8 cellular contexts compared by ENCODE assay signal in the genomic region with DNA sequence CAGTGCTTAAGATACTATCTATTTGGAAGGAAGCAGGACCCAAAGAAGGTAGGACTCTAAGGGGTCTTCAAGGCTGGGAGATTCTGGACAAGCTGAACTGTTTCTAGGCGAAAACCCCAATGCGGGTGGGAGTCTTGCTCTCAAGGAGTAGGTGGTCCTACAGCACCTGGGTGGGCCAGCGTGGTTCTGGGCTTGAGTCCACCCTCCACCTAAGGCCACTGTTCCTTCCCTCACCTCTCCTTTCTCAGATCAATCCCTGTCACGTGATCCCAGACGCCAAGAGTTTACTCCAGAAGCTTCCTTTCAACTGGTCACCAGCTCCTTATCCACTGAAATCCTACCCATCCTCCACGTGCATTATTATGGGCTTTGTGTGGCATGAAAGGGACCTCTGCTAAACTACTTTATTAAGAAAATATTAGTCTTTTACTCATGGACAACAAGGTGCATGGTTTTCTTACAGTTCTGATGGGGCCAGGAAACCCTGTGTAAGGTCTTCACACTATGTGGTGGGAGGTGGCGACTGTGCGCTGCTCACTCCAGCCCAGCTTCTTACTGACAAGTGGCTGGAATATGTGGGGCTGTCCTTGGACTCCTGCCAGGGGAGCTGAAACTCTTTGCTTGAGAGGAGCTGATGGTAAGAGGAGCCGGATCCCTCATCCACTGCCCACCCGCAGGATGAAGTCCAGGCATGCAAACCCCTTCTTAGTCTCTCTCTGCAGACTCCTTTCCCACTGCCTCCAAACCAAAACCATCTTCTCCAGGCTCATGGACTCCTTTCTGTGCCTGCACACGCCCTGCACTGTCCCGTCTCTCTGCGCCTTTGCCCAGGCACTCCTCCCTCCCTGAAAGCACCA. TPM values are rescaled to one million over a fixed set of nuclear protein-coding genes. Genes with fewer than 3 reads are reported as not detected.
DNase-seq lines count a peak whose midpoint lies in the region; ATAC-seq and TF ChIP-seq lines count a peak whose summit lies in the region.

No MANE protein-coding gene starts in this region.

- ATAC-seq in activated B cell treated with CpG ODN at 0.5 μM for 24 hours (ENCODE audit: low read depth) = no peak
- no peak for ATAC-seq in GM19452 (IDR thresholded peaks at IDR 0.05; ENCODE audit: unreplicated experiment)
- ATAC-seq in HG03159 (IDR thresholded peaks at IDR 0.05; ENCODE audit: unreplicated experiment) = no peak
- no peak for ATAC-seq in GM21526 (IDR thresholded peaks at IDR 0.05; ENCODE audit: low FRiP score, unreplicated experiment)

- H3K4me1 ChIP-seq in BE2C (no peaks in the 10 kb centered on the region), ovary (ENCODE audit: insufficient read depth) (peaks cover 6% of the 10 kb centered on the region)

- intact Hi-C loops in activated B cell treated with CpG ODN at 0.5 μM for 24 hours (cut with micrococcal nuclease) (loop anchor here (2.0 to 5.0 kb wide), 6 partner anchors 101 to 799 kb away; partner anchors contain the start of genes CUL1, ZNF425, ZNF786 and ZNF862), ovary (cut with DNase I) (loop anchor here in 1 of 4 donors (5.0 kb wide), 1 partner anchor 341 kb away; the partner anchor contains the start of gene ZNF862)

- no peaks in the 10 kb centered on the region for H3K27me3 Mint-ChIP-seq in activated B cell treated with CpG ODN at 0.5 μM for 24 hours

- H3K36me3 ChIP-seq in BE2C (peaks cover 24% of the 10 kb centered on the region), ovary (no peaks in the 10 kb centered on the region)

- TF ChIP-seq CTCF in BE2C (IDR thresholded peaks at IDR 0.05; ENCODE audit: low read depth, low read length) = no peak
- no peak for TF ChIP-seq CTCF in activated B cell treated with CpG ODN at 0.5 μM for 24 hours (IDR thresholded peaks at IDR 0.05)
- TF ChIP-seq CTCF in ovary (IDR thresholded peaks at IDR 0.05) = no peak

- POLR2A ChIA-PET in activated B cell treated with CpG ODN at 0.5 μM for 24 hours (lab: Charles Lee) = interaction anchor here (0.7 to 0.9 kb wide), 2 partner anchors 68 to 234 kb away, joined by 3 read pairs; partner anchors contain the start of gene ZNF783

- peak overlapping the region; percentile 92 for H3K4me3 Mint-ChIP-seq in activated B cell treated with CpG ODN at 0.5 μM for 24 hours

- CTCF ChIA-PET in activated B cell treated with CpG ODN at 0.5 μM for 24 hours (lab: Charles Lee) = interaction anchor here (1.0 kb wide), 2 partner anchors 129 to 186 kb away, joined by 3 read pairs; no protein-coding TSS in a partner anchor

- TF ChIP-seq POLR2A in ovary (IDR thresholded peaks at IDR 0.05) = no peak

- no peak overlapping the region for H3K27ac Mint-ChIP-seq in activated B cell treated with CpG ODN at 0.5 μM for 24 hours

- no peak for TF ChIP-seq EP300 in ovary (IDR thresholded peaks at IDR 0.05)

- peaks cover 43% of the 10 kb centered on the region for H3K36me3 Mint-ChIP-seq in activated B cell treated with CpG ODN at 0.5 μM for 24 hours (ENCODE audit: low read depth)

- peak overlapping the region in 1 of 2 donors; percentile 94 for H3K27ac ChIP-seq in ovary

- H3K4me1 Mint-ChIP-seq in activated B cell treated with CpG ODN at 0.5 μM for 24 hours = peaks cover 24% of the 10 kb centered on the region

- H3K9me3 Mint-ChIP-seq in activated B cell treated with CpG ODN at 0.5 μM for 24 hours = no peaks in the 10 kb centered on the region

- peak overlapping the region; percentile 88 for H3K4me3 ChIP-seq in BE2C (ENCODE audit: low read depth, low read length)
- peak overlapping the region; percentile 59 for H3K4me3 ChIP-seq in ovary

- H3K27me3 ChIP-seq in BE2C = no peaks in the 10 kb centered on the region; the same call in 1 of the 2 replicates
- no peaks in the 10 kb centered on the region for H3K27me3 ChIP-seq in ovary

- DNase-seq in BE2C (peak; percentile 80), HT1080 (ENCODE audit: low read depth) (peak; percentile 51), activated B cell treated with CpG ODN at 0.5 μM for 24 hours (no peak), foreskin melanocyte (peak; percentile 45), ovary (peak; percentile 80 to 87 (median 84))

- 27 to 31% (median 30%) methylated on average over 12 to 13 of the region's 13 CpGs for WGBS in ovary, 3 donors

- H3K9me3 ChIP-seq in BE2C = no peaks in the 10 kb centered on the region
- no peaks in the 10 kb centered on the region for H3K9me3 ChIP-seq in ovary

RNA-seq across cellular contexts. Expression of gene ZNF746, which starts 1.6 kb away (rescaled TPM):
- 22.7 TPM for polyA plus RNA-seq in BE2C (2012; ENCODE audit: insufficient read depth, insufficient read length, low read depth)
- total RNA-seq in HT1080 (2014; rRNA removed; shearing (Covaris generic)) = 18.6 and 19.7 TPM in 2 replicates
- 9.2 and 10.1 TPM in 2 replicates for polyA plus RNA-seq in HT1080 (2015; cell fraction: cytosol; rRNA removed)
- 14.6 and 15.0 TPM in 2 replicates for polyA plus RNA-seq in HT1080 (2015; cell fraction: nucleus; rRNA removed)
- total RNA-seq in activated B cell treated with CpG ODN at 0.5 μM for 24 hours (21.0 and 28.4 TPM in 2 replicates), ovary (10 to 100 TPM; 13.1 to 19.3 (median 17.4) TPM)
- 1 to 10 TPM; 5.9 to 9.2 TPM for polyA plus RNA-seq in ovary

RNA-seq across cellular contexts. Expression of gene ZNF777, which starts 35.2 kb away (rescaled TPM):
- 34.3 TPM for polyA plus RNA-seq in BE2C (2012; ENCODE audit: insufficient read depth, insufficient read length, low read depth)
- total RNA-seq in HT1080 (2014; rRNA removed; shearing (Covaris generic)) = 12.3 and 13.7 TPM in 2 replicates
- polyA plus RNA-seq in HT1080 (2015; cell fraction: cytosol; rRNA removed) = 12.6 and 14.3 TPM in 2 replicates
- polyA plus RNA-seq in HT1080 (2015; cell fraction: nucleus; rRNA removed) = 11.3 and 11.9 TPM in 2 replicates
- total RNA-seq in activated B cell treated with CpG ODN at 0.5 μM for 24 hours (14.0 and 16.2 TPM in 2 replicates), ovary (10 to 100 TPM in 5 of 7 donors, 1 to 10 TPM in 2; 5.6 to 20.4 (median 15.8) TPM)
- 10 to 100 TPM in 1 of 2 donors, 1 to 10 TPM in 1; 3.8 to 13.7 TPM for polyA plus RNA-seq in ovary
